ENCODE assay signal across 8 cellular contexts in the genomic region with DNA sequence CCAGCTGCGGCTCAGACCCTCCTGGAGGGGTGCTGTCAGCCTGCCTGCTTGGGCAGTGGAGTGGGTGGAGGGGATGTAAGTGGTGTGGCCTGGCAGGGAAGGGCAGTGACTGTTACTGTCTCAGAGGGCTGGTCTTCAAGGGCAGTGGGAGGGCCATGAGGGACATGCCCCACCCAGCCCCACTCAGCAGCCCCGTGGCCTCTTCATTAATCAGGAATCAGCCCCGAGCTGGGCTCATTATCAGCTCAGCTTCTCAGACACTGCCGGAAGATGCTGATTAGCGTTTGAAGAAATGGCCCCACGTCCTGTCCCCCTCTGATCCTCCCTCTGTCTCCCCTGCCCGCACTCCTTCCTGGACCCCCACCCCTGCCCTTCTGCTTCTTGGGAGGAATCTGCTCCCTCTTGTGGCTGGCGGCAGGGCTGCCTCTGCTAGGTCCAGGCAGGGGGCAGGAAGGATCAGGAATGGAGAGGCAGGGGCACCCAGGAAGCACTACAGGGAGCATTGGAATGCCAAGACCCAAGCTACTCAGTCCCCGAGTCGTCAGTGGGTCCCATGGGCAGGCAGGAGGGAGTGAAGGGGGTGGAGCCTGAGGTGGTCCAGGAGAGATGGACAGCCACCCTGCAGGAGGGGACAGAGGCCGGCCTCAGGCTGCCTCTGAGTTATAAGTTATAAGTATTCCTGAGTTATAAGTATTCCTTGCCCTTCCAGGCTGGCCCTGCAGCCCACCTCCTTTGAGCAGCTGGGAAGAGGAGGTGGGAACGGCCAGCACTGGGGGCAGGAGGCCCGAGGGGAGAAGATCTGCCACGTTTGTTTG. TPM values are rescaled to one million over a fixed set of nuclear protein-coding genes. Genes with fewer than 3 reads are reported as not detected.
DNase-seq lines count a peak whose midpoint lies in the region; ATAC-seq, FAIRE-seq and TF ChIP-seq lines count a peak whose summit lies in the region.

No MANE protein-coding gene starts in this region.

- H3K9ac ChIP-seq in astrocyte (ENCODE audit: low read length) (peak overlapping the region; percentile 37), kidney (ENCODE audit: low read length in 2 of 2) (no peak overlapping the region)

- H3K36me3 Mint-ChIP-seq in astrocyte (ENCODE audit: low read depth, unreplicated experiment), result no peaks in the 10 kb centered on the region

- peak in 2 of 3 experiments; percentile 33 to 49 for DNase-seq in NCI-H1417 (lab: John Stamatoyannopoulos, UW)
- DNase-seq in NCI-H1417 treated with DMSO at 0.1 percent for 48 hours (lab: John Stamatoyannopoulos, UW), result no peak
- DNase-seq in M059J (ENCODE audit: low read depth), result peak; percentile 52
- DNase-seq in astrocyte (ENCODE audit: low read depth), result no peak
- no peak for DNase-seq in kidney
- no peak for DNase-seq in stimulated activated CD4-positive, alpha-beta T cell treated with anti-CD3 and anti-CD28 coated beads, Interleukin-4, amount 100 ng/mL, for 4 hours
- no peak for DNase-seq in activated T-cell treated with anti-CD3 and anti-CD28 coated beads, Interleukin-2, amount 50 U/mL, for 1 hour

- no peaks in the 10 kb centered on the region for H3K79me2 ChIP-seq in astrocyte (ENCODE audit: insufficient read depth, low read length)

- H2AFZ ChIP-seq in astrocyte (ENCODE audit: low read depth, low read length), result peak overlapping the region; percentile 72

- no peak overlapping the region for H3K4me3 Mint-ChIP-seq in astrocyte (ENCODE audit: unreplicated experiment)

- H3K27ac ChIP-seq in astrocyte (ENCODE audit: low read depth, low read length) (no peak overlapping the region), kidney (ENCODE audit: low read depth in 2 of 2, low read length in 2 of 2) (no peak overlapping the region)

- peak; percentile 50 for TF ChIP-seq CTCF in astrocyte (IDR thresholded peaks at IDR 0.05; ENCODE audit: insufficient read depth, low read depth, low read length)
- TF ChIP-seq CTCF in kidney (IDR thresholded peaks at IDR 0.05; ENCODE audit: borderline replicate concordance, extremely low read depth, insufficient read depth), result peak; percentile 2

- peak overlapping the region; percentile 64 for H3K4me2 ChIP-seq in astrocyte (ENCODE audit: low read length)

- peaks cover 34% of the 10 kb centered on the region for H3K4me1 Mint-ChIP-seq in astrocyte (ENCODE audit: low read depth, unreplicated experiment)

- H3K27me3 ChIP-seq in astrocyte (ENCODE audit: insufficient read depth, low read length), result peaks cover 3% of the 10 kb centered on the region

- H3K4me3 ChIP-seq in astrocyte (ENCODE audit: insufficient read depth, low read depth, low read length), result no peak overlapping the region
- H3K4me3 ChIP-seq in kidney (ENCODE audit: low read length in 2 of 2), result no peak overlapping the region

- no peaks in the 10 kb centered on the region for H4K20me1 ChIP-seq in astrocyte (ENCODE audit: insufficient read depth, low read length)

- no peak for ATAC-seq in GM19455 (IDR thresholded peaks at IDR 0.05; ENCODE audit: unreplicated experiment)

- intact Hi-C loops in kidney (cut with DNase I), result loop anchor here (10.0 kb wide), 1 partner anchor 46 kb away; no protein-coding TSS in a partner anchor

- H3K9me3 ChIP-seq in astrocyte (ENCODE audit: insufficient read depth, low read depth, low read length) (no peaks in the 10 kb centered on the region), kidney (ENCODE audit: control insufficient read depth in 1 of 2, low read length in 2 of 2) (no peaks in the 10 kb centered on the region)

- H3K27me3 Mint-ChIP-seq in astrocyte (ENCODE audit: low read depth, unreplicated experiment), result peaks cover 35% of the 10 kb centered on the region

- H3K27ac Mint-ChIP-seq in astrocyte (ENCODE audit: unreplicated experiment), result no peak overlapping the region

- H3K4me1 ChIP-seq in astrocyte (ENCODE audit: insufficient read depth, low read length) (peaks cover 30% of the 10 kb centered on the region), kidney (ENCODE audit: control insufficient read depth in 1 of 2, insufficient read depth in 1 of 2, low read depth in 1 of 2, low read length in 2 of 2) (no peaks in the 10 kb centered on the region)

- FAIRE-seq in astrocyte (lab: Jason Lieb, UNC) (no peak), kidney (lab: Jason Lieb, UNC) (no peak)

- H3K36me3 ChIP-seq in astrocyte (ENCODE audit: insufficient read depth, low read length), result no peaks in the 10 kb centered on the region
- no peaks in the 10 kb centered on the region for H3K36me3 ChIP-seq in kidney (ENCODE audit: control insufficient read depth in 1 of 2, insufficient read depth in 2 of 2, low read length in 2 of 2)

- H3K9me3 Mint-ChIP-seq in astrocyte (ENCODE audit: unreplicated experiment), result no peaks in the 10 kb centered on the region

RNA-seq across cellular contexts. Expression of gene ASIC4, which starts 7.0 kb away (rescaled TPM):
- 0.02 and 0.10 TPM in 2 replicates for total RNA-seq in M059J (2014; rRNA removed; shearing (Covaris generic))
- total RNA-seq in astrocyte (0.39 and 0.70 TPM in 2 replicates), kidney (not detected)
- not detected for polyA plus RNA-seq in kidney (ENCODE audit: insufficient read depth, low read depth, low replicate concordance)

RNA-seq across cellular contexts. Expression of gene CHPF, which starts 22.3 kb away (rescaled TPM):
- total RNA-seq in M059J (2014; rRNA removed; shearing (Covaris generic)), result 117 and 227 TPM in 2 replicates
- total RNA-seq in astrocyte (151 and 163 TPM in 2 replicates), kidney (59.5 TPM)
- 57.3 TPM for polyA plus RNA-seq in kidney (ENCODE audit: insufficient read depth, low read depth, low replicate concordance)

RNA-seq across cellular contexts. Expression of gene TMEM198, which starts 22.6 kb away (rescaled TPM):
- 2.5 and 3.5 TPM in 2 replicates for total RNA-seq in M059J (2014; rRNA removed; shearing (Covaris generic))
- total RNA-seq in astrocyte (3.8 TPM in 2 replicates), kidney (4.5 TPM)
- polyA plus RNA-seq in kidney (ENCODE audit: insufficient read depth, low read depth, low replicate concordance), result 4.2 TPM

RNA-seq across cellular contexts. Expression of gene GMPPA, which starts 22.6 kb away (rescaled TPM):
- total RNA-seq in M059J (2014; rRNA removed; shearing (Covaris generic)), result 81.6 and 89.2 TPM in 2 replicates
- total RNA-seq in astrocyte, result 49.5 and 55.3 TPM in 2 replicates
- total RNA-seq in kidney, result 33.9 TPM
- 53.1 TPM for polyA plus RNA-seq in kidney (ENCODE audit: insufficient read depth, low read depth, low replicate concordance)

RNA-seq across cellular contexts. Expression of gene OBSL1, which starts 50.1 kb away (rescaled TPM):
- 44.2 and 81.4 TPM in 2 replicates for total RNA-seq in M059J (2014; rRNA removed; shearing (Covaris generic))
- 77.5 and 88.1 TPM in 2 replicates for total RNA-seq in astrocyte
- total RNA-seq in kidney, result 123 TPM
- 89.5 TPM for polyA plus RNA-seq in kidney (ENCODE audit: insufficient read depth, low read depth, low replicate concordance)

Comparison
In these comparisons a context has a peak if more than half of its experiments do, and no peak if none do; other contexts are left out.
1. DNase-seq: peak in NCI-H1417 (2 of 3) and M059J (single experiment); none in NCI-H1417 treated with DMSO at 0.1 percent for 48 hours (single experiment), astrocyte (single experiment), kidney (single experiment), stimulated activated CD4-positive, alpha-beta T cell treated with anti-CD3 and anti-CD28 coated beads, Interleukin-4, amount 100 ng/mL, for 4 hours (0 of 2) and activated T-cell treated with anti-CD3 and anti-CD28 coated beads, Interleukin-2, amount 50 U/mL, for 1 hour (single experiment).